In the genomic region with DNA sequence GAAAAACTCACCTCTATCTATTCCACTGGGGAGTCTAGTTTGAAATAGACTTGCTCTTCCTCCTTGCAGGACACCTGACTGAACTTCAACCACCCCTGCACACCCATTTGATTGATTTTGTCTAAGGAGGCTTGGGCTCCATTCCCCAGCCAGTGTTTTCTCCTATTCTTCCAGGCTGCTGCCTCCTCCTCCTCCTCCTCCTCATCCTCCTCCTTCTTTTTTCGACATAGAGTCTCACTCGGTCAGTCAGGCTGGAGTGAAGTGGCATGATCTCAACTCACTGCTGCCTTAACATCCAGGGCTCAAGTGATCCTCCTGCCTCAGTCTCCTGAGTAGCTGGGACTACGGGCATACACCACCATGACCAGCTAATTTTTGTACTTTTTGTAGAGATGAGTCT, we compare ENCODE assay signal across 36 cellular contexts. TPM values are rescaled to one million over a fixed set of nuclear protein-coding genes. Genes with fewer than 3 reads are reported as not detected.
"Had no signal": no experiment of that assay in that cellular context is flagged by ENCODE, and none has a peak within 500 bp of the region (broad histone marks: within the 10 kb centered on the region; RNA-seq: fewer than 3 reads in every experiment).

No MANE protein-coding gene starts in this region.

- DNase-seq: activated CD4-positive, alpha-beta memory T cell treated with anti-CD3 and anti-CD28 coated beads for 36 hours; activated CD4-positive, alpha-beta T cell treated with anti-CD3 and anti-CD28 coated beads for 36 hours; activated CD4-positive, alpha-beta T cell treated with anti-CD3 and anti-CD28 coated beads, Interleukin-2, amount 10 ng/mL, durations not matched to agents 24 days and 14 days; activated CD4-positive, CD25-positive, alpha-beta regulatory T cell; activated CD4-positive, CD25-positive, alpha-beta regulatory T cell treated with anti-CD3 and anti-CD28 coated beads, Interleukin-2, amount 50 U/mL, for 72 hours; activated CD8-positive, alpha-beta memory T cell treated with anti-CD3 and anti-CD28 coated beads, Interleukin-2, amount 10 ng/mL, durations not matched to agents 7 days and 5 days; activated CD8-positive, alpha-beta memory T cell treated with anti-CD3 and anti-CD28 coated beads, Interleukin-2, amount 50 U/mL, for 4 hours; activated CD8-positive, alpha-beta T cell treated with anti-CD3 and anti-CD28 coated beads, Interleukin-2, amount 10 ng/mL, durations not matched to agents 7 days and 5 days; activated effector memory CD4-positive, alpha-beta T cell treated with anti-CD3 and anti-CD28 coated beads, Interleukin-2, amount 50 U/mL, for 16 hours; activated naive CD4-positive, alpha-beta T cell; activated naive CD4-positive, alpha-beta T cell treated with anti-CD3 and anti-CD28 coated beads, Interleukin-2, amount 10 ng/mL, durations not matched to agents 7 days and 5 days; activated T-cell treated with anti-CD3 and anti-CD28 coated beads, Interleukin-2, amount 50 U/mL, for 1 hour; activated T-cell treated with anti-CD3 and anti-CD28 coated beads, Interleukin-2, amount 50 U/mL, for 48 hours; amniotic stem cell; anterior cingulate cortex; brain microvascular endothelial cell; effector CD4-positive, alpha-beta T cell; effector memory CD8-positive, alpha-beta T cell; erythroblast; foreskin keratinocyte; gastrocnemius medialis; glutamatergic neuron; heart left ventricle; T-helper 1 cell; T-helper 2 cell had no signal

- H3K9me3 ChIP-seq: esophagus muscularis mucosa, gastrocnemius medialis, heart left ventricle had no signal

- H3K9me3 Mint-ChIP-seq: activated CD4-positive, alpha-beta memory T cell treated with anti-CD3 and anti-CD28 coated beads for 36 hours; activated CD4-positive, alpha-beta T cell treated with anti-CD3 and anti-CD28 coated beads, Interleukin-2, amount 10 ng/mL, durations not matched to agents 24 days and 14 days; activated naive CD4-positive, alpha-beta T cell treated with anti-CD3 and anti-CD28 coated beads, Interleukin-2, amount 10 ng/mL, durations not matched to agents 7 days and 5 days; activated T-helper 1 cell treated with anti-CD3 and anti-CD28 coated beads, Interleukin-12 subunit alpha, Interleukin-12 subunit beta, Interleukin-2, Interleukin-4 antibody, amounts not matched to agents 30 ng/mL and 10 ng/mL and 1 ng/mL, durations not matched to agents 14 hours and 24 hours and 36 hours; activated T-helper 2 cell treated with anti-CD3 and anti-CD28 coated beads, Interferon-gamma antibody, Interleukin-2, Interleukin-4, amounts not matched to agents 10 μg/mL and 5 μg/mL and 100 μg/mL, durations not matched to agents 14 hours and 24 hours and 36 hours; central memory CD8-positive, alpha-beta T cell; dendritic cell treated with granulocyte-macrophage colony-stimulating factor and Interleukin-4, amounts not matched to agents 40 ng/mL and 50 ng/mL, for 4 days; effector memory CD8-positive, alpha-beta T cell had no signal

- H3K27ac Mint-ChIP-seq: activated CD4-positive, alpha-beta memory T cell treated with anti-CD3 and anti-CD28 coated beads for 36 hours; activated CD4-positive, alpha-beta T cell treated with anti-CD3 and anti-CD28 coated beads for 36 hours; activated CD4-positive, alpha-beta T cell treated with anti-CD3 and anti-CD28 coated beads, Interleukin-2, amount 10 ng/mL, durations not matched to agents 24 days and 14 days; activated CD8-positive, alpha-beta memory T cell treated with anti-CD3 and anti-CD28 coated beads, Interleukin-2, amount 10 ng/mL, durations not matched to agents 7 days and 5 days; activated CD8-positive, alpha-beta T cell treated with anti-CD3 and anti-CD28 coated beads, Interleukin-2, amount 10 ng/mL, durations not matched to agents 7 days and 5 days; activated naive CD4-positive, alpha-beta T cell treated with anti-CD3 and anti-CD28 coated beads, Interleukin-2, amount 10 ng/mL, durations not matched to agents 7 days and 5 days; activated naive CD8-positive, alpha-beta T cell; activated T-helper 1 cell treated with anti-CD3 and anti-CD28 coated beads, Interleukin-12 subunit alpha, Interleukin-12 subunit beta, Interleukin-2, Interleukin-4 antibody, amounts not matched to agents 30 ng/mL and 10 ng/mL and 1 ng/mL, durations not matched to agents 14 hours and 24 hours and 36 hours; activated T-helper 2 cell treated with anti-CD3 and anti-CD28 coated beads, Interferon-gamma antibody, Interleukin-2, Interleukin-4, amounts not matched to agents 10 μg/mL and 5 μg/mL and 100 μg/mL, durations not matched to agents 14 hours and 24 hours and 36 hours; dendritic cell treated with granulocyte-macrophage colony-stimulating factor and Interleukin-4, amounts not matched to agents 40 ng/mL and 50 ng/mL, for 4 days; effector memory CD8-positive, alpha-beta T cell had no signal

- H3K36me3 Mint-ChIP-seq: activated CD4-positive, alpha-beta memory T cell treated with anti-CD3 and anti-CD28 coated beads for 36 hours; activated naive CD8-positive, alpha-beta T cell had no signal

- H3K4me3 ChIP-seq: coronary artery, esophagus muscularis mucosa, gastrocnemius medialis, heart left ventricle had no signal

- FAIRE-seq: astrocyte, bronchial epithelial cell had no signal

- H3K4me1 ChIP-seq: foreskin keratinocyte had no signal

- H3K27ac ChIP-seq: brain microvascular endothelial cell, coronary artery, esophagus muscularis mucosa, foreskin keratinocyte, gastrocnemius medialis, heart left ventricle had no signal

- ATAC-seq: activated CD4-positive, alpha-beta T cell treated with anti-CD3 and anti-CD28 coated beads for 36 hours; activated CD8-positive, alpha-beta memory T cell treated with anti-CD3 and anti-CD28 coated beads, Interleukin-2, amount 10 ng/mL, durations not matched to agents 7 days and 5 days; activated CD8-positive, alpha-beta T cell treated with anti-CD3 and anti-CD28 coated beads, Interleukin-2, amount 10 ng/mL, durations not matched to agents 7 days and 5 days; effector memory CD8-positive, alpha-beta T cell; foreskin keratinocyte; gastrocnemius medialis; heart left ventricle had no signal

- H3K4me3 Mint-ChIP-seq: activated CD4-positive, alpha-beta memory T cell treated with anti-CD3 and anti-CD28 coated beads for 36 hours; activated CD4-positive, alpha-beta T cell treated with anti-CD3 and anti-CD28 coated beads for 36 hours; activated CD8-positive, alpha-beta memory T cell treated with anti-CD3 and anti-CD28 coated beads, Interleukin-2, amount 10 ng/mL, durations not matched to agents 7 days and 5 days; activated CD8-positive, alpha-beta T cell treated with anti-CD3 and anti-CD28 coated beads, Interleukin-2, amount 10 ng/mL, durations not matched to agents 7 days and 5 days; activated naive CD4-positive, alpha-beta T cell treated with anti-CD3 and anti-CD28 coated beads, Interleukin-2, amount 10 ng/mL, durations not matched to agents 7 days and 5 days; dendritic cell treated with granulocyte-macrophage colony-stimulating factor and Interleukin-4, amounts not matched to agents 40 ng/mL and 50 ng/mL, for 4 days had no signal

- H3K36me3 ChIP-seq: brain microvascular endothelial cell, esophagus muscularis mucosa, gastrocnemius medialis, heart left ventricle had no signal

RNA-seq across cellular contexts. Expression of gene DLX4, which starts 1.8 kb away (rescaled TPM):
- total RNA-seq: activated CD8-positive, alpha-beta T cell treated with anti-CD3 and anti-CD28 coated beads, Interleukin-2, amount 10 ng/mL, durations not matched to agents 7 days and 5 days; activated T-helper 1 cell treated with anti-CD3 and anti-CD28 coated beads, Interleukin-12 subunit alpha, Interleukin-12 subunit beta, Interleukin-2, Interleukin-4 antibody, amounts not matched to agents 30 ng/mL and 10 ng/mL and 1 ng/mL, durations not matched to agents 14 hours and 24 hours and 36 hours; activated T-helper 2 cell treated with anti-CD3 and anti-CD28 coated beads, Interferon-gamma antibody, Interleukin-2, Interleukin-4, amounts not matched to agents 10 μg/mL and 5 μg/mL and 100 μg/mL, durations not matched to agents 14 hours and 24 hours and 36 hours; astrocyte; bronchial epithelial cell; cerebellum; esophagus muscularis mucosa; gastrocnemius medialis had no signal

RNA-seq across cellular contexts. Expression of gene DLX3, which starts 27.8 kb away (rescaled TPM):
- total RNA-seq: activated CD4-positive, alpha-beta memory T cell treated with anti-CD3 and anti-CD28 coated beads for 36 hours; activated CD8-positive, alpha-beta memory T cell treated with anti-CD3 and anti-CD28 coated beads, Interleukin-2, amount 10 ng/mL, durations not matched to agents 7 days and 5 days; activated CD8-positive, alpha-beta T cell treated with anti-CD3 and anti-CD28 coated beads, Interleukin-2, amount 10 ng/mL, durations not matched to agents 7 days and 5 days; activated T-helper 1 cell treated with anti-CD3 and anti-CD28 coated beads, Interleukin-12 subunit alpha, Interleukin-12 subunit beta, Interleukin-2, Interleukin-4 antibody, amounts not matched to agents 30 ng/mL and 10 ng/mL and 1 ng/mL, durations not matched to agents 14 hours and 24 hours and 36 hours; activated T-helper 2 cell treated with anti-CD3 and anti-CD28 coated beads, Interferon-gamma antibody, Interleukin-2, Interleukin-4, amounts not matched to agents 10 μg/mL and 5 μg/mL and 100 μg/mL, durations not matched to agents 14 hours and 24 hours and 36 hours; bronchial epithelial cell; cardiac septum; gastrocnemius medialis had no signal
